In genomic region chr18:54388203-54389142, GRCh38 we compare ENCODE assay signal across 8 cellular contexts. TPM values are rescaled to one million over a fixed set of nuclear protein-coding genes. Genes with fewer than 3 reads are reported as not detected.
DNase-seq lines count a peak whose midpoint lies in the region; ATAC-seq and FAIRE-seq lines count a peak whose summit lies in the region.

No MANE protein-coding gene starts in this region.

- peaks cover 1% of the 10 kb centered on the region for H3K27me3 Mint-ChIP-seq in dendritic cell treated with granulocyte-macrophage colony-stimulating factor and Interleukin-4, amounts not matched to agents 40 ng/mL and 50 ng/mL, for 4 days

- H3K9me3 Mint-ChIP-seq in dendritic cell treated with granulocyte-macrophage colony-stimulating factor and Interleukin-4, amounts not matched to agents 40 ng/mL and 50 ng/mL, for 4 days: no peaks in the 10 kb centered on the region

- no peak overlapping the region for H3K4me3 Mint-ChIP-seq in dendritic cell treated with granulocyte-macrophage colony-stimulating factor and Interleukin-4, amounts not matched to agents 40 ng/mL and 50 ng/mL, for 4 days

- peaks cover 13% of the 10 kb centered on the region for H3K4me1 Mint-ChIP-seq in dendritic cell treated with granulocyte-macrophage colony-stimulating factor and Interleukin-4, amounts not matched to agents 40 ng/mL and 50 ng/mL, for 4 days (ENCODE audit: low read depth)

- intact Hi-C loops in dendritic cell treated with granulocyte-macrophage colony-stimulating factor and Interleukin-4, amounts not matched to agents 40 ng/mL and 50 ng/mL, for 4 days (cut with micrococcal nuclease): no loop called here
- intact Hi-C loops in Right ventricle myocardium superior (cut with DNase I): no loop called here

- ATAC-seq in HG03103 (IDR thresholded peaks at IDR 0.05; ENCODE audit: low read depth, unreplicated experiment): peak; percentile 86
- no peak for ATAC-seq in Right ventricle myocardium superior (ENCODE audit: poor library complexity)

- no peaks in the 10 kb centered on the region for H3K36me3 Mint-ChIP-seq in dendritic cell treated with granulocyte-macrophage colony-stimulating factor and Interleukin-4, amounts not matched to agents 40 ng/mL and 50 ng/mL, for 4 days (ENCODE audit: low read depth)

- FAIRE-seq in GM19239 (lab: Jason Lieb, UNC): peak; percentile 89

- DNase-seq in DMS53 (lab: John Stamatoyannopoulos, UW) (peak; percentile 95), GM19239 (ENCODE audit: insufficient read length, low spot score) (peak; percentile 28), OCI-M2 (lab: John Stamatoyannopoulos, UW; ENCODE audit: unreplicated experiment) (peak; percentile 9), renal cortical epithelial cell (ENCODE audit: low read depth) (peak; percentile 91), NCI-H128 (lab: John Stamatoyannopoulos, UW; ENCODE audit: unreplicated experiment) (no peak), Right ventricle myocardium superior (no peak)

- H3K27ac Mint-ChIP-seq in dendritic cell treated with granulocyte-macrophage colony-stimulating factor and Interleukin-4, amounts not matched to agents 40 ng/mL and 50 ng/mL, for 4 days: peak overlapping the region; percentile 1

RNA-seq across cellular contexts. Expression of gene C18orf54, which starts 30.8 kb away (rescaled TPM):
- 4.3 and 10.6 TPM in 2 replicates for total RNA-seq in renal cortical epithelial cell
- total RNA-seq in Right ventricle myocardium superior: 1.2 TPM

RNA-seq across cellular contexts. Expression of gene STARD6, which starts 30.8 kb away (rescaled TPM):
- total RNA-seq in renal cortical epithelial cell (0.15 and 0.69 TPM in 2 replicates), Right ventricle myocardium superior (not detected)

Comparison
In these comparisons a context has a peak if more than half of its experiments do, and no peak if none do; other contexts are left out.
1. DNase-seq: peak in DMS53 (single experiment), GM19239 (single experiment), OCI-M2 (single experiment) and renal cortical epithelial cell (single experiment); none in NCI-H128 (single experiment) and Right ventricle myocardium superior (single experiment).